Comparison of ENCODE assay signal across 20 cellular contexts in the genomic region with DNA sequence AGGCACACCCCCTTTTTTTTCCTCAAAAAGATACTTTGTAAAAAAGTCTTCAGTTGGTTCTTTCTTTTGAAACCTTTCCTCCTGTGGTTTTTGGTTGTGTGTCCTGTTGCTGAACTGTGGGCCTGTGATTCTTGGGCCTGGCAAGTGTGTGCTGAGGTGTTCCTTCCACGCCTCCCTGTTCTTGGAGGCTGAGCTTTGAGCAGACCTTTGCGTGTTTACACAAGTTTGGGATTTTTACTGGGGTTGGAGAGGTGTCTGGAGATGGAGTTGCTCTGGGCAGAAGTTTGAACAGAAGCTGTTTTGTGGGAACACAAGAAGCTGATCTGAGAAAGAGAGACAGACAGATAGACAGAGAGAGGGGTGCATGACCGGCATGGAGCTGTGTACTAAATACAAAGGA.
DNase-seq lines count a peak whose midpoint lies in the region; ATAC-seq and TF ChIP-seq lines count a peak whose summit lies in the region.
"Had no signal": no experiment of that assay in that cellular context is flagged by ENCODE, and none has a peak within 500 bp of the region (broad histone marks: within the 10 kb centered on the region; RNA-seq: fewer than 3 reads in every experiment).

No MANE protein-coding gene starts in this region.

- intact Hi-C loops in IMR-90 (cut with micrococcal nuclease) (no loop called here), adrenal gland (cut with DNase I) (no loop called here), aorta (cut with DNase I) (loop anchor here in 1 of 2 donors (10.0 kb wide), 1 partner anchor 449 kb away; no protein-coding TSS in a partner anchor)

- no peak overlapping the region for H2AFZ ChIP-seq in IMR-90 (replicated peaks; ENCODE audit: low read length, poor library complexity)
- H2AFZ ChIP-seq: GM23248 had no signal

- no peak for TF ChIP-seq POLR2A in IMR-90 (IDR thresholded peaks at IDR 0.05; ENCODE audit: low read depth, low read length)
- no peak for TF ChIP-seq POLR2A in adrenal gland (IDR thresholded peaks at IDR 0.05)
- no peak for TF ChIP-seq POLR2A in tibial nerve (IDR thresholded peaks at IDR 0.05)

- WGBS in IMR-90 (ENCODE audit: extremely low coverage in 2 of 2, insufficient read length in 1 of 2), 2 experiments: 80% methylated on average over 1 of the region's 3 CpGs; no CpG with 5 or more reads in 1 of the 2 experiments
- WGBS in adrenal gland, 4 donors: 88 to 100% (median 95%) methylated on average over 3 of the region's 3 CpGs
- WGBS in esophagus, 2 donors: 55 to 69% methylated on average over 3 of the region's 3 CpGs
- WGBS in tibial nerve, 2 donors: 89 to 93% methylated on average over 3 of the region's 3 CpGs
- WGBS in aorta, 2 donors: 94 to 96% methylated on average over 3 of the region's 3 CpGs

- peaks cover 78% of the 10 kb centered on the region for H3K4me1 Mint-ChIP-seq in nephron

- H3K23ac ChIP-seq in IMR-90 (ENCODE audit: low read depth, low read length): no peak overlapping the region

- no peak overlapping the region for H2BK120ac ChIP-seq in IMR-90 (ENCODE audit: low read depth, low read length)

- peak overlapping the region; percentile 8; the same call in 1 of the 2 replicates for H3K4ac ChIP-seq in IMR-90 (ENCODE audit: low read depth, low read length)

- H3K4me3 ChIP-seq in IMR-90 (ENCODE audit: insufficient read depth, low read depth, low read length) (no peak overlapping the region), adrenal gland (no peak overlapping the region), esophagus (ENCODE audit: low read depth in 1 of 2, low read length in 2 of 2) (no peak overlapping the region), tibial nerve (no peak overlapping the region), aorta (ENCODE audit: low read length in 2 of 2) (no peak overlapping the region)
- H3K4me3 ChIP-seq: GM23248, SJCRH30 had no signal

- no peak overlapping the region for H2BK20ac ChIP-seq in IMR-90 (ENCODE audit: low read depth, low read length)

- POLR2A ChIA-PET in IMR-90 (lab: Charles Lee; ENCODE audit: unreplicated experiment): no interaction called here

- TF ChIP-seq EP300 in tibial nerve (IDR thresholded peaks at IDR 0.05): no peak

- H2BK15ac ChIP-seq in IMR-90 (ENCODE audit: low read depth, low read length): no peak overlapping the region

- H3K9me1 ChIP-seq in IMR-90 (ENCODE audit: insufficient read depth, low read length): peaks cover 4% of the 10 kb centered on the region

- CTCF ChIA-PET in IMR-90 (lab: Yijun Ruan, JAX): interaction anchor here (0.6 kb wide), 1 partner anchor 465 kb away, joined by 3 read pairs; no protein-coding TSS in a partner anchor

- no peak overlapping the region for H3K18ac ChIP-seq in IMR-90 (ENCODE audit: low read depth, low read length)

- no peaks in the 10 kb centered on the region; the same call in 1 of the 2 replicates for H4K20me1 ChIP-seq in IMR-90 (ENCODE audit: insufficient read depth, low read length)

- peaks cover 3% of the 10 kb centered on the region for H3K36me3 Mint-ChIP-seq in nephron (ENCODE audit: low read depth)

- TF ChIP-seq RAD21 in IMR-90 (IDR thresholded peaks at IDR 0.05; ENCODE audit: low read length): no peak

- no peak overlapping the region for H2AK9ac ChIP-seq in IMR-90 (replicated peaks; ENCODE audit: low read depth, low read length, poor library complexity)

- peak overlapping the region in 2 of 3 experiments; percentile 29 to 85 for H3K27ac Mint-ChIP-seq in nephron

- no peaks in the 10 kb centered on the region for H3K9me3 Mint-ChIP-seq in nephron

- DNase-seq in IMR-90: no peak
- no peak for DNase-seq in adrenal gland
- DNase-seq in tibial nerve (ENCODE audit: low spot score in 2 of 2): no peak
- DNase-seq in cerebellar nuclear complex (lab: John Stamatoyannopoulos, UW): no peak
- no peak for DNase-seq in aorta
- DNase-seq: BE2C; EL; GM23248; Karpas-422; NCI-H1048; NCI-H1417 treated with DMSO at 0.1 percent for 48 hours; NCI-H187 treated with DMSO at 0.1 percent for 48 hours; NCI-H226; NCI-H524; NCI-H774; NK-92 treated with Interleukin-12 subunit alpha and Interleukin-12 subunit beta, amount 100 ng/mL, for 24 hours; SJCRH30 had no signal

- no peak overlapping the region for H4K5ac ChIP-seq in IMR-90 (ENCODE audit: low read depth, low read length)

- H3K56ac ChIP-seq in IMR-90 (ENCODE audit: extremely low read depth, insufficient read depth, low read length): no peak overlapping the region

- no peak overlapping the region for H4K8ac ChIP-seq in IMR-90 (ENCODE audit: low read depth in 2 of 2, low read length in 2 of 2)

- H3K9me3 ChIP-seq in IMR-90 (ENCODE audit: control insufficient read depth, insufficient read depth, low read length) (no peaks in the 10 kb centered on the region), adrenal gland (replicated peaks in 1 of 3) (no peaks in the 10 kb centered on the region), esophagus (ENCODE audit: control insufficient read depth in 2 of 2, insufficient read depth in 1 of 2, low read depth in 1 of 2, low read length in 1 of 2) (no peaks in the 10 kb centered on the region), tibial nerve (no peaks in the 10 kb centered on the region), aorta (ENCODE audit: control insufficient read depth, low read length) (no peaks in the 10 kb centered on the region)
- H3K9me3 ChIP-seq: BE2C, SJCRH30 had no signal

- TF ChIP-seq CTCF in IMR-90 (conservative IDR thresholded peaks at IDR 0.05; ENCODE audit: low read depth, low read length) (no peak), adrenal gland (IDR thresholded peaks at IDR 0.05) (no peak), nephron (IDR thresholded peaks at IDR 0.05; ENCODE audit: unreplicated experiment in 3 of 3) (no peak), tibial nerve (IDR thresholded peaks at IDR 0.05) (no peak)

- ATAC-seq in IMR-90 (ENCODE audit: low read depth) (no peak), HG02623 (IDR thresholded peaks at IDR 0.05; ENCODE audit: unreplicated experiment) (no peak), aorta (ENCODE audit: low FRiP score) (no peak)

- no peaks in the 10 kb centered on the region for H3K27me3 ChIP-seq in IMR-90 (ENCODE audit: control insufficient read depth, insufficient read depth, low read length)
- no peaks in the 10 kb centered on the region for H3K27me3 ChIP-seq in adrenal gland
- no peaks in the 10 kb centered on the region for H3K27me3 ChIP-seq in esophagus (ENCODE audit: control insufficient read depth in 1 of 2, insufficient read depth in 2 of 2, low read length in 2 of 2)
- no peaks in the 10 kb centered on the region for H3K27me3 ChIP-seq in tibial nerve
- H3K27me3 ChIP-seq in aorta (ENCODE audit: control insufficient read depth in 1 of 2, insufficient read depth in 2 of 2, low read length in 1 of 2): no peaks in the 10 kb centered on the region
- H3K27me3 ChIP-seq: BE2C, SJCRH30 had no signal

- H3K36me3 ChIP-seq in IMR-90 (ENCODE audit: control insufficient read depth, insufficient read depth, low read length) (no peaks in the 10 kb centered on the region), adrenal gland (replicated peaks in 1 of 2) (no peaks in the 10 kb centered on the region), esophagus (ENCODE audit: control insufficient read depth in 2 of 2, insufficient read depth in 2 of 2, low read length in 1 of 2) (no peaks in the 10 kb centered on the region), tibial nerve (no peaks in the 10 kb centered on the region), aorta (ENCODE audit: control insufficient read depth in 1 of 2, insufficient read depth in 2 of 2, low read length in 1 of 2) (no peaks in the 10 kb centered on the region)
- H3K36me3 ChIP-seq: BE2C had no signal

- in situ Hi-C loops in IMR-90 (cut with MboI; ENCODE audit: low sequenced_read_pairs): no loop called here

- H3K4me1 ChIP-seq in IMR-90 (ENCODE audit: control insufficient read depth, insufficient read depth, low read length): peaks cover 13% of the 10 kb centered on the region
- H3K4me1 ChIP-seq in adrenal gland (replicated peaks in 1 of 2): peaks cover 6 to 43% of the 10 kb centered on the region in 2 donors
- H3K4me1 ChIP-seq in esophagus (ENCODE audit: control insufficient read depth in 2 of 2, insufficient read depth in 2 of 2, low read length in 1 of 2): peaks cover 0 to 4% of the 10 kb centered on the region in 2 donors
- peaks cover 0 to 70% (median 31%) of the 10 kb centered on the region in 4 donors for H3K4me1 ChIP-seq in tibial nerve
- peaks cover 0 to 6% of the 10 kb centered on the region in 2 donors for H3K4me1 ChIP-seq in aorta (ENCODE audit: control insufficient read depth in 1 of 2, insufficient read depth in 2 of 2, low read length in 2 of 2)

- dilution Hi-C loops in IMR-90 (cut with HindIII; ENCODE audit: low sequenced_read_pairs, unreplicated experiment): no loop called here

- no peak overlapping the region for H3K27ac ChIP-seq in IMR-90 (ENCODE audit: insufficient read depth, low read length)
- peak overlapping the region in 3 of 5 donors; percentile 18 to 78 (median 41) for H3K27ac ChIP-seq in adrenal gland
- H3K27ac ChIP-seq in esophagus (ENCODE audit: low read depth in 2 of 2, low read length in 1 of 2): peak overlapping the region; percentile 37 to 72
- peak overlapping the region in 2 of 4 donors; percentile 50 to 90 for H3K27ac ChIP-seq in tibial nerve
- H3K27ac ChIP-seq in aorta (ENCODE audit: low read depth in 1 of 2, low read length in 2 of 2): no peak overlapping the region
- H3K27ac ChIP-seq: GM23248, SJCRH30 had no signal

- peaks cover 18 to 23% of the 10 kb centered on the region in 2 experiments; a peak in 3 of 4 replicates for H3K79me1 ChIP-seq in IMR-90 (ENCODE audit: low read depth in 1 of 2, low read length in 2 of 2)

- H4K91ac ChIP-seq in IMR-90 (ENCODE audit: insufficient read depth, low read depth, low read length): no peak overlapping the region

- no TSS peak for BruUV-seq in IMR-90 (replicated peaks; lab: Mats Ljungman, UMichigan)

- peak overlapping the region in 1 of 3 experiments; percentile 1 for H3K4me3 Mint-ChIP-seq in nephron

- H3K27me3 Mint-ChIP-seq in nephron (ENCODE audit: low read depth): no peaks in the 10 kb centered on the region

- H2AK5ac ChIP-seq in IMR-90 (ENCODE audit: low read depth, low read length): no peak overlapping the region; the same call in 1 of the 2 replicates

- H2BK5ac ChIP-seq in IMR-90 (ENCODE audit: low read depth, low read length, poor library complexity, severe bottlenecking): no peak overlapping the region

- no peak overlapping the region; the same call in 1 of the 2 replicates for H3K14ac ChIP-seq in IMR-90 (replicated peaks; ENCODE audit: low read depth, low read length)

- H3K9ac ChIP-seq in IMR-90 (ENCODE audit: low read depth, low read length): no peak overlapping the region
- H3K9ac ChIP-seq: GM23248 had no signal

- no peak overlapping the region for H3K4me2 ChIP-seq in IMR-90 (ENCODE audit: low read depth, low read length)

TF ChIP-seq in IMR-90, 13 proteins besides CTCF, POLR2A, EP300 and RAD21 (continues in another document):
- TF ChIP-seq, protein P1, sequence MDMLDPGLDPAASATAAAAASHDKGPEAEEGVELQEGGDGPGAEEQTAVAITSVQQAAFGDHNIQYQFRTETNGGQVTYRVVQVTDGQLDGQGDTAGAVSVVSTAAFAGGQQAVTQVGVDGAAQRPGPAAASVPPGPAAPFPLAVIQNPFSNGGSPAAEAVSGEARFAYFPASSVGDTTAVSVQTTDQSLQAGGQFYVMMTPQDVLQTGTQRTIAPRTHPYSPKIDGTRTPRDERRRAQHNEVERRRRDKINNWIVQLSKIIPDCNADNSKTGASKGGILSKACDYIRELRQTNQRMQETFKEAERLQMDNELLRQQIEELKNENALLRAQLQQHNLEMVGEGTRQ (IDR thresholded peaks at IDR 0.05; ENCODE audit: low read depth, low read length): no peak
- no peak for TF ChIP-seq RFX5 (IDR thresholded peaks at IDR 0.05; ENCODE audit: low read depth, low read length)

Comparison
In these comparisons a context has a peak if more than half of its experiments do, and no peak if none do; other contexts are left out.
1. H3K27ac ChIP-seq: peak in adrenal gland (3 of 5) and esophagus (2 of 2); none in IMR-90 (single experiment) and aorta (0 of 2).